ENCODE assay signal across 1 cellular context in genomic region chr1:15799928-15800835, GRCh38.
TF ChIP-seq lines count a peak whose summit lies in the region.

No MANE protein-coding gene starts in this region.

TF ChIP-seq in HepG2, 621 proteins besides CTCF, POLR2A, EP300 and RAD21 (continued from another document and continues in another):
- TF ChIP-seq ZNF749 (CRISPR knock-in tag; IDR thresholded peaks at IDR 0.05; ENCODE audit: borderline replicate concordance) (0 out of 2 replicates have a peak, but pooled peaks have one; percentile 37), ZNF790 (CRISPR knock-in tag; IDR thresholded peaks at IDR 0.05; ENCODE audit: borderline replicate concordance) (no peak; the same call in 1 of the 2 replicates), YEATS4 (CRISPR knock-in tag; IDR thresholded peaks at IDR 0.05; ENCODE audit: borderline replicate concordance) (peak; percentile 53; the same call in 1 of the 2 replicates), ARNT (IDR thresholded peaks at IDR 0.05) (no peak), ZFP82 (CRISPR knock-in tag; IDR thresholded peaks at IDR 0.05; ENCODE audit: borderline replicate concordance) (peak; percentile 55; the same call in 1 of the 2 replicates), ZNF616 (CRISPR knock-in tag; IDR thresholded peaks at IDR 0.05; ENCODE audit: low read depth) (peak; percentile 56; the same call in 1 of the 2 replicates), ATF5 (CRISPR knock-in tag; IDR thresholded peaks at IDR 0.05; ENCODE audit: low read depth) (0 out of 2 replicates have a peak, but pooled peaks have one; percentile 59), SETDB1 (CRISPR knock-in tag; IDR thresholded peaks at IDR 0.05; ENCODE audit: borderline replicate concordance) (no peak), KLF13 (CRISPR knock-in tag; IDR thresholded peaks at IDR 0.05) (no peak), MAZ (IDR thresholded peaks at IDR 0.05; ENCODE audit: borderline replicate concordance, low read depth, low read length) (peak; percentile 97), MAZ (CRISPR knock-in tag; IDR thresholded peaks at IDR 0.05; ENCODE audit: low read depth) (peak; percentile 77), ZIK1 (CRISPR knock-in tag; IDR thresholded peaks at IDR 0.05; ENCODE audit: borderline replicate concordance, low read depth) (no peak), ZNF652 (CRISPR knock-in tag; IDR thresholded peaks at IDR 0.05; ENCODE audit: borderline replicate concordance, low read depth) (no peak), TFAP4 (IDR thresholded peaks at IDR 0.05; ENCODE audit: borderline replicate concordance, low read depth) (peak; percentile 64; the same call in 1 of the 2 replicates), ZNF691 (CRISPR knock-in tag; IDR thresholded peaks at IDR 0.05; ENCODE audit: borderline replicate concordance, low read depth) (peak; percentile 99), KMT2A (CRISPR knock-in tag; IDR thresholded peaks at IDR 0.05) (no peak), ADNP (CRISPR knock-in tag; IDR thresholded peaks at IDR 0.05) (no peak), TP53 (CRISPR knock-in tag; conservative IDR thresholded peaks at IDR 0.05) (0 out of 2 replicates have a peak, but pooled peaks have one; percentile 24), XRCC5 (optimal IDR thresholded peaks at IDR 0.05; ENCODE audit: low read length) (peak; percentile 81), FLYWCH1 (CRISPR knock-in tag; IDR thresholded peaks at IDR 0.05) (no peak), ZNF20 (CRISPR knock-in tag; IDR thresholded peaks at IDR 0.05) (0 out of 2 replicates have a peak, but pooled peaks have one; percentile 47), ZMYM4 (CRISPR knock-in tag; IDR thresholded peaks at IDR 0.05) (peak; percentile 34; the same call in 1 of the 2 replicates), MTA1 (CRISPR knock-in tag; IDR thresholded peaks at IDR 0.05; ENCODE audit: borderline replicate concordance) (peak; percentile 62; the same call in 1 of the 2 replicates), ZNF777 (CRISPR knock-in tag; IDR thresholded peaks at IDR 0.05) (peak; percentile 49; the same call in 1 of the 2 replicates), ZNF264 (CRISPR knock-in tag; IDR thresholded peaks at IDR 0.05) (peak; percentile 76; the same call in 1 of the 2 replicates), KLF9 (CRISPR knock-in tag; IDR thresholded peaks at IDR 0.05; ENCODE audit: low read depth) (no peak), HDAC2 (CRISPR knock-in tag; IDR thresholded peaks at IDR 0.05) (peak; percentile 86), KMT2B (CRISPR knock-in tag; IDR thresholded peaks at IDR 0.05) (peak; percentile 6; the same call in 1 of the 2 replicates), MEF2D (CRISPR knock-in tag; IDR thresholded peaks at IDR 0.05) (peak; percentile 46; the same call in 1 of the 2 replicates), HOXA5 (CRISPR knock-in tag; IDR thresholded peaks at IDR 0.05) (peak; percentile 70), ZNF207 (IDR thresholded peaks at IDR 0.05; ENCODE audit: borderline replicate concordance) (no peak), ZNF710 (CRISPR knock-in tag; IDR thresholded peaks at IDR 0.05; ENCODE audit: borderline replicate concordance) (peak; percentile 95), SIX4 (CRISPR knock-in tag; IDR thresholded peaks at IDR 0.05) (peak; percentile 58; the same call in 1 of the 2 replicates), YEATS2 (CRISPR knock-in tag; IDR thresholded peaks at IDR 0.05; ENCODE audit: borderline replicate concordance) (peak; percentile 33; the same call in 1 of the 2 replicates), IRF9 (CRISPR knock-in tag; IDR thresholded peaks at IDR 0.05; ENCODE audit: borderline replicate concordance) (0 out of 2 replicates have a peak, but pooled peaks have one; percentile 17), ZNF589 (CRISPR knock-in tag; conservative IDR thresholded peaks at IDR 0.05) (0 out of 2 replicates have a peak, but pooled peaks have one; percentile 20)
- TF ChIP-seq, protein P1, sequence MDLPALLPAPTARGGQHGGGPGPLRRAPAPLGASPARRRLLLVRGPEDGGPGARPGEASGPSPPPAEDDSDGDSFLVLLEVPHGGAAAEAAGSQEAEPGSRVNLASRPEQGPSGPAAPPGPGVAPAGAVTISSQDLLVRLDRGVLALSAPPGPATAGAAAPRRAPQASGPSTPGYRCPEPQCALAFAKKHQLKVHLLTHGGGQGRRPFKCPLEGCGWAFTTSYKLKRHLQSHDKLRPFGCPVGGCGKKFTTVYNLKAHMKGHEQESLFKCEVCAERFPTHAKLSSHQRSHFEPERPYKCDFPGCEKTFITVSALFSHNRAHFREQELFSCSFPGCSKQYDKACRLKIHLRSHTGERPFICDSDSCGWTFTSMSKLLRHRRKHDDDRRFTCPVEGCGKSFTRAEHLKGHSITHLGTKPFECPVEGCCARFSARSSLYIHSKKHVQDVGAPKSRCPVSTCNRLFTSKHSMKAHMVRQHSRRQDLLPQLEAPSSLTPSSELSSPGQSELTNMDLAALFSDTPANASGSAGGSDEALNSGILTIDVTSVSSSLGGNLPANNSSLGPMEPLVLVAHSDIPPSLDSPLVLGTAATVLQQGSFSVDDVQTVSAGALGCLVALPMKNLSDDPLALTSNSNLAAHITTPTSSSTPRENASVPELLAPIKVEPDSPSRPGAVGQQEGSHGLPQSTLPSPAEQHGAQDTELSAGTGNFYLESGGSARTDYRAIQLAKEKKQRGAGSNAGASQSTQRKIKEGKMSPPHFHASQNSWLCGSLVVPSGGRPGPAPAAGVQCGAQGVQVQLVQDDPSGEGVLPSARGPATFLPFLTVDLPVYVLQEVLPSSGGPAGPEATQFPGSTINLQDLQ (CRISPR knock-in tag; IDR thresholded peaks at IDR 0.05) = peak; percentile 50; the same call in 1 of the 2 replicates
- TF ChIP-seq, protein P2, sequence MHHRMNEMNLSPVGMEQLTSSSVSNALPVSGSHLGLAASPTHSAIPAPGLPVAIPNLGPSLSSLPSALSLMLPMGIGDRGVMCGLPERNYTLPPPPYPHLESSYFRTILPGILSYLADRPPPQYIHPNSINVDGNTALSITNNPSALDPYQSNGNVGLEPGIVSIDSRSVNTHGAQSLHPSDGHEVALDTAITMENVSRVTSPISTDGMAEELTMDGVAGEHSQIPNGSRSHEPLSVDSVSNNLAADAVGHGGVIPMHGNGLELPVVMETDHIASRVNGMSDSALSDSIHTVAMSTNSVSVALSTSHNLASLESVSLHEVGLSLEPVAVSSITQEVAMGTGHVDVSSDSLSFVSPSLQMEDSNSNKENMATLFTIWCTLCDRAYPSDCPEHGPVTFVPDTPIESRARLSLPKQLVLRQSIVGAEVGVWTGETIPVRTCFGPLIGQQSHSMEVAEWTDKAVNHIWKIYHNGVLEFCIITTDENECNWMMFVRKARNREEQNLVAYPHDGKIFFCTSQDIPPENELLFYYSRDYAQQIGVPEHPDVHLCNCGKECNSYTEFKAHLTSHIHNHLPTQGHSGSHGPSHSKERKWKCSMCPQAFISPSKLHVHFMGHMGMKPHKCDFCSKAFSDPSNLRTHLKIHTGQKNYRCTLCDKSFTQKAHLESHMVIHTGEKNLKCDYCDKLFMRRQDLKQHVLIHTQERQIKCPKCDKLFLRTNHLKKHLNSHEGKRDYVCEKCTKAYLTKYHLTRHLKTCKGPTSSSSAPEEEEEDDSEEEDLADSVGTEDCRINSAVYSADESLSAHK (CRISPR knock-in tag; IDR thresholded peaks at IDR 0.05; ENCODE audit: borderline replicate concordance) = no peak
- TF ChIP-seq, protein P3, sequence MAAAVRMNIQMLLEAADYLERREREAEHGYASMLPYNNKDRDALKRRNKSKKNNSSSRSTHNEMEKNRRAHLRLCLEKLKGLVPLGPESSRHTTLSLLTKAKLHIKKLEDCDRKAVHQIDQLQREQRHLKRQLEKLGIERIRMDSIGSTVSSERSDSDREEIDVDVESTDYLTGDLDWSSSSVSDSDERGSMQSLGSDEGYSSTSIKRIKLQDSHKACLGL (CRISPR knock-in tag; IDR thresholded peaks at IDR 0.05) = peak; percentile 74; the same call in 1 of the 2 replicates
- TF ChIP-seq, protein P4, sequence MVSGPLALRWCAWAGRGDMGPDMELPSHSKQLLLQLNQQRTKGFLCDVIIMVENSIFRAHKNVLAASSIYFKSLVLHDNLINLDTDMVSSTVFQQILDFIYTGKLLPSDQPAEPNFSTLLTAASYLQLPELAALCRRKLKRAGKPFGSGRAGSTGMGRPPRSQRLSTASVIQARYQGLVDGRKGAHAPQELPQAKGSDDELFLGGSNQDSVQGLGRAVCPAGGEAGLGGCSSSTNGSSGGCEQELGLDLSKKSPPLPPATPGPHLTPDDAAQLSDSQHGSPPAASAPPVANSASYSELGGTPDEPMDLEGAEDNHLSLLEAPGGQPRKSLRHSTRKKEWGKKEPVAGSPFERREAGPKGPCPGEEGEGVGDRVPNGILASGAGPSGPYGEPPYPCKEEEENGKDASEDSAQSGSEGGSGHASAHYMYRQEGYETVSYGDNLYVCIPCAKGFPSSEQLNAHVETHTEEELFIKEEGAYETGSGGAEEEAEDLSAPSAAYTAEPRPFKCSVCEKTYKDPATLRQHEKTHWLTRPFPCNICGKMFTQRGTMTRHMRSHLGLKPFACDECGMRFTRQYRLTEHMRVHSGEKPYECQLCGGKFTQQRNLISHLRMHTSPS (CRISPR knock-in tag; IDR thresholded peaks at IDR 0.05; ENCODE audit: low read depth) = peak; percentile 88
- TF ChIP-seq, protein P5, sequence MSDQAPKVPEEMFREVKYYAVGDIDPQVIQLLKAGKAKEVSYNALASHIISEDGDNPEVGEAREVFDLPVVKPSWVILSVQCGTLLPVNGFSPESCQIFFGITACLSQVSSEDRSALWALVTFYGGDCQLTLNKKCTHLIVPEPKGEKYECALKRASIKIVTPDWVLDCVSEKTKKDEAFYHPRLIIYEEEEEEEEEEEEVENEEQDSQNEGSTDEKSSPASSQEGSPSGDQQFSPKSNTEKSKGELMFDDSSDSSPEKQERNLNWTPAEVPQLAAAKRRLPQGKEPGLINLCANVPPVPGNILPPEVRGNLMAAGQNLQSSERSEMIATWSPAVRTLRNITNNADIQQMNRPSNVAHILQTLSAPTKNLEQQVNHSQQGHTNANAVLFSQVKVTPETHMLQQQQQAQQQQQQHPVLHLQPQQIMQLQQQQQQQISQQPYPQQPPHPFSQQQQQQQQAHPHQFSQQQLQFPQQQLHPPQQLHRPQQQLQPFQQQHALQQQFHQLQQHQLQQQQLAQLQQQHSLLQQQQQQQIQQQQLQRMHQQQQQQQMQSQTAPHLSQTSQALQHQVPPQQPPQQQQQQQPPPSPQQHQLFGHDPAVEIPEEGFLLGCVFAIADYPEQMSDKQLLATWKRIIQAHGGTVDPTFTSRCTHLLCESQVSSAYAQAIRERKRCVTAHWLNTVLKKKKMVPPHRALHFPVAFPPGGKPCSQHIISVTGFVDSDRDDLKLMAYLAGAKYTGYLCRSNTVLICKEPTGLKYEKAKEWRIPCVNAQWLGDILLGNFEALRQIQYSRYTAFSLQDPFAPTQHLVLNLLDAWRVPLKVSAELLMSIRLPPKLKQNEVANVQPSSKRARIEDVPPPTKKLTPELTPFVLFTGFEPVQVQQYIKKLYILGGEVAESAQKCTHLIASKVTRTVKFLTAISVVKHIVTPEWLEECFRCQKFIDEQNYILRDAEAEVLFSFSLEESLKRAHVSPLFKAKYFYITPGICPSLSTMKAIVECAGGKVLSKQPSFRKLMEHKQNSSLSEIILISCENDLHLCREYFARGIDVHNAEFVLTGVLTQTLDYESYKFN (CRISPR knock-in tag; conservative IDR thresholded peaks at IDR 0.05) = peak; percentile 95
- TF ChIP-seq, protein P6, sequence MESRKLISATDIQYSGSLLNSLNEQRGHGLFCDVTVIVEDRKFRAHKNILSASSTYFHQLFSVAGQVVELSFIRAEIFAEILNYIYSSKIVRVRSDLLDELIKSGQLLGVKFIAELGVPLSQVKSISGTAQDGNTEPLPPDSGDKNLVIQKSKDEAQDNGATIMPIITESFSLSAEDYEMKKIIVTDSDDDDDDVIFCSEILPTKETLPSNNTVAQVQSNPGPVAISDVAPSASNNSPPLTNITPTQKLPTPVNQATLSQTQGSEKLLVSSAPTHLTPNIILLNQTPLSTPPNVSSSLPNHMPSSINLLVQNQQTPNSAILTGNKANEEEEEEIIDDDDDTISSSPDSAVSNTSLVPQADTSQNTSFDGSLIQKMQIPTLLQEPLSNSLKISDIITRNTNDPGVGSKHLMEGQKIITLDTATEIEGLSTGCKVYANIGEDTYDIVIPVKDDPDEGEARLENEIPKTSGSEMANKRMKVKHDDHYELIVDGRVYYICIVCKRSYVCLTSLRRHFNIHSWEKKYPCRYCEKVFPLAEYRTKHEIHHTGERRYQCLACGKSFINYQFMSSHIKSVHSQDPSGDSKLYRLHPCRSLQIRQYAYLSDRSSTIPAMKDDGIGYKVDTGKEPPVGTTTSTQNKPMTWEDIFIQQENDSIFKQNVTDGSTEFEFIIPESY (CRISPR knock-in tag; IDR thresholded peaks at IDR 0.05) = peak; percentile 21; the same call in 1 of the 2 replicates
